Comparison of ENCODE assay signal across 19 cellular contexts in genomic region chr9:129579294-129579693, GRCh38. TPM values are rescaled to one million over a fixed set of nuclear protein-coding genes. Genes with fewer than 3 reads are reported as not detected.
"Had no signal": no experiment of that assay in that cellular context is flagged by ENCODE, and none has a peak within 500 bp of the region (broad histone marks: within the 10 kb centered on the region; RNA-seq: fewer than 3 reads in every experiment).

No MANE protein-coding gene starts in this region.

- H3K36me3 ChIP-seq: gastroesophageal sphincter, heart right ventricle, right atrium auricular region had no signal

- H3K27ac Mint-ChIP-seq: activated B cell treated with CpG ODN at 0.5 μM for 24 hours had no signal

- H3K9me3 ChIP-seq: gastroesophageal sphincter, right atrium auricular region had no signal

- H3K27me3 Mint-ChIP-seq: progenitor cell of endocrine pancreas, type B pancreatic cell had no signal

- H3K27me3 ChIP-seq: gastroesophageal sphincter, heart right ventricle, right atrium auricular region had no signal

- ATAC-seq: gastroesophageal sphincter, heart right ventricle, left colon, SK-N-SH treated with all-trans-retinoic acid at 6 μM for 48 hours had no signal

- H3K9me3 Mint-ChIP-seq: activated B cell treated with CpG ODN at 0.5 μM for 24 hours had no signal

- H3K27ac ChIP-seq: gastroesophageal sphincter, heart right ventricle, right atrium auricular region had no signal

- H3K4me3 Mint-ChIP-seq: activated B cell treated with CpG ODN at 0.5 μM for 24 hours, naive B cell, type B pancreatic cell had no signal

- DNase-seq: activated B cell treated with CpG ODN at 0.5 μM for 24 hours; activated naive CD4-positive, alpha-beta T cell treated with anti-CD3 and anti-CD28 coated beads, Interleukin-2, amount 50 U/mL, for 16 hours; caudate nucleus; erythroblast; heart right ventricle; left colon; naive B cell; small intestine; stimulated activated CD4-positive, alpha-beta T cell treated with anti-CD3 and anti-CD28 coated beads, Interleukin-4, amount 100 ng/mL, for 24 hours; stimulated activated naive CD4-positive, alpha-beta T cell treated with Interleukin-2 at 50 U/mL for 16 hours had no signal

- H3K4me3 ChIP-seq: gastroesophageal sphincter, heart right ventricle, right atrium auricular region had no signal

- H3K36me3 Mint-ChIP-seq: naive B cell, type B pancreatic cell had no signal

RNA-seq across cellular contexts. Expression of gene C9orf50, which starts 41.6 kb away (rescaled TPM):
- total RNA-seq: activated B cell treated with CpG ODN at 0.5 μM for 24 hours; heart right ventricle; lung microvascular endothelial cell; mononuclear cell; omental fat pad; right atrium auricular region; T-helper 1 cell treated with Interleukin-12 subunit alpha and Interleukin-12 subunit beta and Interleukin-4 antibody, amounts not matched to agents 30 ng/mL and 1 ng/mL, for 36 hours had no signal
